1 cellular context compared by ENCODE assay signal in genomic region chr5:80069251-80069650, GRCh38.
TF ChIP-seq lines count a peak whose summit lies in the region.

No MANE protein-coding gene starts in this region.

TF ChIP-seq in IMR-90, 13 proteins besides CTCF, POLR2A, EP300 and RAD21 (continued from another document):
- TF ChIP-seq ELK1 (IDR thresholded peaks at IDR 0.05; ENCODE audit: borderline replicate concordance, low read depth, low read length), result no peak
- TF ChIP-seq MAFK (IDR thresholded peaks at IDR 0.05; ENCODE audit: low read depth, low read length), result no peak
- TF ChIP-seq RFX5 (IDR thresholded peaks at IDR 0.05; ENCODE audit: low read depth, low read length), result no peak
- no peak for TF ChIP-seq RCOR1 (IDR thresholded peaks at IDR 0.05; ENCODE audit: insufficient replicate concordance, low read length)
- no peak for TF ChIP-seq NFE2L2 (IDR thresholded peaks at IDR 0.05; ENCODE audit: low read depth, low read length)
- TF ChIP-seq MXI1 (IDR thresholded peaks at IDR 0.05; ENCODE audit: borderline replicate concordance, low read depth, low read length), result no peak
- TF ChIP-seq BHLHE40 (IDR thresholded peaks at IDR 0.05; ENCODE audit: low read depth, low read length), result no peak
- TF ChIP-seq CHD1 (IDR thresholded peaks at IDR 0.05; ENCODE audit: low read depth, low read length), result no peak
